ENCODE assay signal across 8 cellular contexts in genomic region chr3:120678331-120678845, GRCh38.
A peak's percentile ranks its signal among the peaks of the same experiment; 100 is the strongest.
DNase-seq lines count a peak whose midpoint lies in the region; ATAC-seq, FAIRE-seq and TF ChIP-seq lines count a peak whose summit lies in the region.

No MANE protein-coding gene starts in this region.

- peak; percentile 93 for FAIRE-seq in RCC 7860 (lab: Jason Lieb, UNC)

- peak overlapping the region; percentile 91 for H3K27ac ChIP-seq in 22Rv1

- TF ChIP-seq CTCF in 22Rv1 (IDR thresholded peaks at IDR 0.05) = no peak

- DNase-seq in RCC 7860 (ENCODE audit: low spot score) (peak; percentile 86), epidermal melanocyte (ENCODE audit: insufficient read length, low spot score) (peak; percentile 56), middle frontal gyrus (ENCODE audit: extremely low spot score, low spot score) (peak; percentile 46), hepatic stellate cell (ENCODE audit: low spot score) (no peak), activated T-cell treated with anti-CD3 and anti-CD28 coated beads for 4 hours (no peak)

- ATAC-seq in GM19025 (IDR thresholded peaks at IDR 0.05; ENCODE audit: low read depth, unreplicated experiment) = peak; percentile 94
- peak; percentile 87 for ATAC-seq in HG03108 (IDR thresholded peaks at IDR 0.05; ENCODE audit: unreplicated experiment)

Comparison
In these comparisons a context has a peak if more than half of its experiments do, and no peak if none do; other contexts are left out.
1. DNase-seq: peak in RCC 7860 (single experiment), epidermal melanocyte (single experiment) and middle frontal gyrus (single experiment); none in hepatic stellate cell (single experiment) and activated T-cell treated with anti-CD3 and anti-CD28 coated beads for 4 hours (single experiment).